In the genomic region with DNA sequence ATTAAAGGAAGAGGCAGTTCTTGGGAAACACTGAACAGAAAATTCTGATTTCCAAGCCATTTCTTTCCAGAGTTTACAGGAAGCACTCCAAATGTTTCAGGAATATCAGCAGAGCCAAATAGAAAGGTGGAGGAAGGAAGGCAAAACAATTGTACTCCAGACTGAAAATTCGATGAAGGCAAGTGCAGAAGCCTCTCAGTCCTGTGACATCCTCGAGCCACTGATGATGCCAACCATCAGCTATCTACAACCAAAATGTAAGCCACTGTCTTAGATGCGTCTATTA, we compare ENCODE assay signal across 11 cellular contexts. TPM values are rescaled to one million over a fixed set of nuclear protein-coding genes. Genes with fewer than 3 reads are reported as not detected.
DNase-seq lines count a peak whose midpoint lies in the region; ATAC-seq and TF ChIP-seq lines count a peak whose summit lies in the region.
"Had no signal": no experiment of that assay in that cellular context is flagged by ENCODE, and none has a peak within 500 bp of the region (broad histone marks: within the 10 kb centered on the region; RNA-seq: fewer than 3 reads in every experiment).

No MANE protein-coding gene starts in this region.

- no peak for TF ChIP-seq POLR2A in NB4 (IDR thresholded peaks at IDR 0.05; ENCODE audit: extremely low read depth, insufficient read length)

- TF ChIP-seq CTCF in NB4 (IDR thresholded peaks at IDR 0.05; ENCODE audit: low read depth, low read length) (no peak), chondrocyte (IDR thresholded peaks at IDR 0.05) (no peak)

- peak overlapping the region; percentile 97 for H3K4me3 Mint-ChIP-seq in activated T-cell treated with anti-CD3 and anti-CD28 coated beads, Interleukin-2, amount 50 U/mL, for 4 hours
- H3K4me3 Mint-ChIP-seq in chondrocyte (ENCODE audit: unreplicated experiment): peak overlapping the region; percentile 95
- peak overlapping the region; percentile 87 for H3K4me3 Mint-ChIP-seq in stimulated activated effector memory CD8-positive, alpha-beta T cell treated with anti-CD3 and anti-CD28 coated beads, Interleukin-12 subunit alpha, Interleukin-12 subunit beta, amount 100 ng/mL, for 72 hours

- peak overlapping the region; percentile 55 for H3K27ac Mint-ChIP-seq in chondrocyte (ENCODE audit: unreplicated experiment)
- H3K27ac Mint-ChIP-seq in stimulated activated effector memory CD8-positive, alpha-beta T cell treated with anti-CD3 and anti-CD28 coated beads, Interleukin-12 subunit alpha, Interleukin-12 subunit beta, amount 100 ng/mL, for 72 hours: peak overlapping the region; percentile 99

- DNase-seq in activated T-cell treated with anti-CD3 and anti-CD28 coated beads, Interleukin-2, amount 50 U/mL, for 4 hours: no peak
- DNase-seq in activated T-cell treated with anti-CD3 and anti-CD28 coated beads, Interleukin-2, amount 50 U/mL, for 48 hours: no peak
- DNase-seq in NB4 (ENCODE audit: low read depth): no peak
- no peak for DNase-seq in chondrocyte (ENCODE audit: low spot score)
- DNase-seq in stimulated activated effector memory CD8-positive, alpha-beta T cell treated with anti-CD3 and anti-CD28 coated beads, Interleukin-12 subunit alpha, Interleukin-12 subunit beta, amount 100 ng/mL, for 72 hours (ENCODE audit: low spot score in 2 of 2): no peak
- no peak for DNase-seq in kidney tubule cell (ENCODE audit: low spot score)
- no peak for DNase-seq in NCI-H1417 (lab: John Stamatoyannopoulos, UW)
- DNase-seq: GDM1, KBM-7 had no signal

- H3K27me3 Mint-ChIP-seq in activated T-cell treated with anti-CD3 and anti-CD28 coated beads, Interleukin-2, amount 50 U/mL, for 4 hours (ENCODE audit: low read depth): no peaks in the 10 kb centered on the region
- H3K27me3 Mint-ChIP-seq in chondrocyte (ENCODE audit: low read depth): no peaks in the 10 kb centered on the region

- H3K9me3 Mint-ChIP-seq in activated T-cell treated with anti-CD3 and anti-CD28 coated beads, Interleukin-2, amount 50 U/mL, for 4 hours: no peaks in the 10 kb centered on the region
- no peaks in the 10 kb centered on the region for H3K9me3 Mint-ChIP-seq in chondrocyte (ENCODE audit: low read depth)
- H3K9me3 Mint-ChIP-seq in stimulated activated effector memory CD8-positive, alpha-beta T cell treated with anti-CD3 and anti-CD28 coated beads, Interleukin-12 subunit alpha, Interleukin-12 subunit beta, amount 100 ng/mL, for 72 hours: no peaks in the 10 kb centered on the region

- ATAC-seq in activated T-cell treated with anti-CD3 and anti-CD28 coated beads, Interleukin-2, amount 50 U/mL, for 4 hours: no peak
- ATAC-seq in stimulated activated effector memory CD8-positive, alpha-beta T cell treated with anti-CD3 and anti-CD28 coated beads, Interleukin-12 subunit alpha, Interleukin-12 subunit beta, amount 100 ng/mL, for 72 hours: no peak
- ATAC-seq in HG03139 (IDR thresholded peaks at IDR 0.05; ENCODE audit: unreplicated experiment): no peak

- H3K4me1 Mint-ChIP-seq in activated T-cell treated with anti-CD3 and anti-CD28 coated beads, Interleukin-2, amount 50 U/mL, for 4 hours (ENCODE audit: low read depth): peaks cover 43% of the 10 kb centered on the region
- peaks cover 41% of the 10 kb centered on the region for H3K4me1 Mint-ChIP-seq in chondrocyte (ENCODE audit: low read depth)
- H3K4me1 Mint-ChIP-seq in stimulated activated effector memory CD8-positive, alpha-beta T cell treated with anti-CD3 and anti-CD28 coated beads, Interleukin-12 subunit alpha, Interleukin-12 subunit beta, amount 100 ng/mL, for 72 hours: peaks cover 39% of the 10 kb centered on the region

- H3K36me3 Mint-ChIP-seq in activated T-cell treated with anti-CD3 and anti-CD28 coated beads, Interleukin-2, amount 50 U/mL, for 4 hours (ENCODE audit: insufficient read depth): peaks cover 20% of the 10 kb centered on the region
- no peaks in the 10 kb centered on the region for H3K36me3 Mint-ChIP-seq in chondrocyte (ENCODE audit: low read depth)
- peaks cover 68% of the 10 kb centered on the region for H3K36me3 Mint-ChIP-seq in stimulated activated effector memory CD8-positive, alpha-beta T cell treated with anti-CD3 and anti-CD28 coated beads, Interleukin-12 subunit alpha, Interleukin-12 subunit beta, amount 100 ng/mL, for 72 hours

- H3K4me3 ChIP-seq in NB4 (ENCODE audit: low read depth, low read length): peak overlapping the region; percentile 19

RNA-seq across cellular contexts. Expression of gene LMAN2, which starts 2.2 kb away (rescaled TPM):
- 100 to 1,000 TPM; 120 to 129 (median 127) TPM for total RNA-seq in activated T-cell treated with anti-CD3 and anti-CD28 coated beads, Interleukin-2, amount 50 U/mL, for 4 hours
- total RNA-seq in chondrocyte: 76.6 to 128 TPM (median 83.4 TPM) in 3 replicates

RNA-seq across cellular contexts. Expression of gene RGS14, which starts 8.4 kb away (rescaled TPM):
- total RNA-seq in activated T-cell treated with anti-CD3 and anti-CD28 coated beads, Interleukin-2, amount 50 U/mL, for 4 hours: 10 to 100 TPM; 43.7 to 62.3 (median 46.2) TPM
- 6.8 to 11.6 TPM (median 10.1 TPM) in 3 replicates for total RNA-seq in chondrocyte

RNA-seq across cellular contexts. Expression of gene SLC34A1, which starts 34.9 kb away (rescaled TPM):
- total RNA-seq in activated T-cell treated with anti-CD3 and anti-CD28 coated beads, Interleukin-2, amount 50 U/mL, for 4 hours: not detected
- total RNA-seq in chondrocyte: not detected in 3 replicates
- total RNA-seq: osteoblast had no signal

RNA-seq across cellular contexts. Expression of gene MXD3, which starts 37.6 kb away (rescaled TPM):
- total RNA-seq in activated T-cell treated with anti-CD3 and anti-CD28 coated beads, Interleukin-2, amount 50 U/mL, for 4 hours: 1 to 10 TPM; 3.7 to 5.1 (median 4.3) TPM
- total RNA-seq in chondrocyte: 6.5 to 9.4 TPM (median 8.4 TPM) in 3 replicates

RNA-seq across cellular contexts. Expression of gene PRELID1, which starts 45.7 kb away (rescaled TPM):
- total RNA-seq in activated T-cell treated with anti-CD3 and anti-CD28 coated beads, Interleukin-2, amount 50 U/mL, for 4 hours: 100 to 1,000 TPM; 293 to 372 (median 302) TPM
- 102 to 119 TPM (median 109 TPM) in 3 replicates for total RNA-seq in chondrocyte
